Comparison of ENCODE assay signal across 1 cellular context in the genomic region with DNA sequence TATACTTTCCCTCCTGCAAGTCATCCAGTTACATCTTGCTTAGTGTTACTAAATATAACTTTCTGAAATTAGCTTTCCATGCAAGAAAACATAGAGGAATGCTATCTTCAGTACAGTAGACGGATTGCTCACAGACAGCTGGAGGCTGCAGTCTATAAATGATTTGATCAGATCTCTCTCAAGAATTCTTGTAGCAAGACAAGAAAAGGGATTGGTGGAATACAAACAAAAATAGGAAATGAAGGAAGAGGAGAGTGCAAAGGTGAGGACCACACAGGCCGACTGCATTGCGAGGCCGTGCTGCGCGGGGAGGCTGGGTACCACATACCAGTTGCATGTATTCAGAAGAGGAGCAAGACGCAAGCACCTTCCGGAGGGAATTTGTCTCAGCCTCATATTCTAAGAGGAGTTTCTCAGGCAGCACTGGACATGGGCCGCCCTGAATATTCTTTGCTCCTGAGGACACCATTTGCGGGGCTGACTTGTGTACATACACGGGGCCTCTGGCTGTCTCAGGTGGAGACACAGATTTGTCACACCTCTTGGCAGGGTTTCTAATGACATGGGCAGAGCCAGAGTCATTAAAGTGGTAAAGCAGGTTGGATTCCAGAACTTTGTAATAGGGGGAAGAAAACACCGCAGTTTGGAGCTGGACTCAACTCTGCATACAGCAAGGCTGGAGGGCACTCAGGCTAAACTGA.
TF ChIP-seq lines count a peak whose summit lies in the region.

No MANE protein-coding gene starts in this region.

TF ChIP-seq in endothelial cell of umbilical vein, 7 proteins besides CTCF, POLR2A, EP300 and RAD21:
- no peak for TF ChIP-seq FOS (IDR thresholded peaks at IDR 0.05; ENCODE audit: borderline replicate concordance, insufficient read depth, low read length)
- TF ChIP-seq, protein P1, sequence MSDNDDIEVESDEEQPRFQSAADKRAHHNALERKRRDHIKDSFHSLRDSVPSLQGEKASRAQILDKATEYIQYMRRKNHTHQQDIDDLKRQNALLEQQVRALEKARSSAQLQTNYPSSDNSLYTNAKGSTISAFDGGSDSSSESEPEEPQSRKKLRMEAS (IDR thresholded peaks at IDR 0.05; ENCODE audit: insufficient read depth, insufficient read length) = no peak
- no peak for TF ChIP-seq GATA2 (IDR thresholded peaks at IDR 0.05; ENCODE audit: insufficient read depth, insufficient read length, low read depth, low read length)
- TF ChIP-seq MYC (IDR thresholded peaks at IDR 0.05; ENCODE audit: low read depth, low read length) = no peak
- no peak for TF ChIP-seq POLR2AphosphoS5 (IDR thresholded peaks at IDR 0.05; ENCODE audit: insufficient read depth, low read depth, low read length)
- TF ChIP-seq JUN (IDR thresholded peaks at IDR 0.05; ENCODE audit: borderline replicate concordance, insufficient read depth, insufficient read length, low read depth) = no peak
- no peak for TF ChIP-seq EZH2 (IDR thresholded peaks at IDR 0.05; ENCODE audit: borderline replicate concordance, low read depth, low read length, severe bottlenecking)
TF ChIP-seq in endothelial cell of umbilical vein: peak in this region for 0.
